ENCODE assay signal across 7 cellular contexts in the genomic region with DNA sequence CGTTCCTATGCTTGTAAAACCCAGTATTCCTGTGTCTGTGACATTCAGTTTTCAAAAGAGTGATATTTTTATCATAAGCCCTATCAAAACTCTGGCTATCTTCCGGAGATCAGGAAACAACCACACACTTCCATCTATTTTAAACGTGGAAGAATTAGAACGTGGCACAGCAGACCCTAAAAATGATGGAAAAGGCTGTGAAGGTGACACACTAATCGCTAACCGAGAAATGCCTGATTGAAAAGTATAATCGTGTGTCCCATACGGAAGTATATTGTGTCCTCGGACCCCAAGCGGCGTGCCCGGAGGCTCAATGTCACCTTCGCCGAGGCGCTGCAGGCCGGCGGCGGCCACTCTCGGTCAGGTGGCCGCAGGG. TPM values are rescaled to one million over a fixed set of nuclear protein-coding genes. Genes with fewer than 3 reads are reported as not detected.
DNase-seq lines count a peak whose midpoint lies in the region; ATAC-seq and TF ChIP-seq lines count a peak whose summit lies in the region.

No MANE protein-coding gene starts in this region.

- H3K4me3 Mint-ChIP-seq in naive thymus-derived CD8-positive, alpha-beta T cell, result peak overlapping the region; percentile 85 to 96 (median 92)

- ATAC-seq in naive thymus-derived CD8-positive, alpha-beta T cell, result no peak
- no peak for ATAC-seq in HG02763 (IDR thresholded peaks at IDR 0.05; ENCODE audit: unreplicated experiment)
- no peak for ATAC-seq in HG03025 (IDR thresholded peaks at IDR 0.05; ENCODE audit: low FRiP score, unreplicated experiment)

- H4K20me1 ChIP-seq in GM23248 (ENCODE audit: insufficient read depth), result no peaks in the 10 kb centered on the region

- H3K9ac ChIP-seq in GM23248, result peak overlapping the region; percentile 92

- H3K9me3 ChIP-seq in GM23248 (ENCODE audit: low read depth), result no peaks in the 10 kb centered on the region

- H3K4me3 ChIP-seq in GM23248 (peak overlapping the region; percentile 85), dorsolateral prefrontal cortex (peak overlapping the region; percentile 59 to 100 (median 96))

- peak overlapping the region; percentile 76 for H3K27ac ChIP-seq in GM23248
- H3K27ac ChIP-seq in dorsolateral prefrontal cortex, result peak overlapping the region in 58 of 59 donors; percentile 68 to 99 (median 96)

- no peaks in the 10 kb centered on the region for H3K36me3 ChIP-seq in GM23248 (ENCODE audit: low read depth)

- peaks cover 0 to 9% (median 0%) of the 10 kb centered on the region in 3 donors for H3K36me3 Mint-ChIP-seq in naive thymus-derived CD8-positive, alpha-beta T cell

- H3K27me3 ChIP-seq in GM23248 (replicated peaks; ENCODE audit: insufficient read depth) (no peaks in the 10 kb centered on the region), dorsolateral prefrontal cortex (no peaks in the 10 kb centered on the region)

- TF ChIP-seq CTCF in dorsolateral prefrontal cortex (IDR thresholded peaks at IDR 0.05 in 54 of 56, conservative IDR thresholded peaks at IDR 0.05 in 2 of 56; ENCODE audit: low read depth in 1 of 56, partially characterized antibody in 56 of 56), result no peak

- intact Hi-C loops in dorsolateral prefrontal cortex (cut with DNase I), result loop anchor here (5.0 to 10.0 kb wide), 4 partner anchors 40 to 155 kb away; a partner anchor contains a TSS

- in situ Hi-C loops in GM23248 (cut with MboI), result no loop called here

- H2AFZ ChIP-seq in GM23248, result peak overlapping the region; percentile 99

- POLR2A ChIA-PET in naive thymus-derived CD8-positive, alpha-beta T cell (lab: Charles Lee), result interaction anchor here (0.7 to 1.9 kb wide), 10 partner anchors 14 to 160 kb away, joined by 3 to 13 read pairs (median 5); a partner anchor contains a TSS

- H3K27ac Mint-ChIP-seq in naive thymus-derived CD8-positive, alpha-beta T cell, result peak overlapping the region; percentile 65 to 93 (median 86)

- H3K4me1 Mint-ChIP-seq in naive thymus-derived CD8-positive, alpha-beta T cell, result peaks cover 12 to 42% (median 29%) of the 10 kb centered on the region in 4 donors

- H3K9me3 Mint-ChIP-seq in naive thymus-derived CD8-positive, alpha-beta T cell, result no peaks in the 10 kb centered on the region

- peaks cover 55% of the 10 kb centered on the region for H3K79me2 ChIP-seq in GM23248 (ENCODE audit: insufficient read depth)

- H3F3A ChIP-seq in GM23248 (ENCODE audit: insufficient read depth), result peaks cover 10% of the 10 kb centered on the region

- no peaks in the 10 kb centered on the region for H3K9me2 ChIP-seq in GM23248 (ENCODE audit: insufficient read depth)

- DNase-seq in GM23248 (no peak), NCI-H69 (lab: John Stamatoyannopoulos, UW) (peak; percentile 61), dorsolateral prefrontal cortex (no peak), DMS79 treated with DMSO at 0.1 percent for 48 hours (lab: John Stamatoyannopoulos, UW) (no peak)
- no peak for DNase-seq in naive thymus-derived CD8-positive, alpha-beta T cell

- peak overlapping the region; percentile 96 for H3K4me2 ChIP-seq in GM23248 (ENCODE audit: unreplicated experiment)

- 0 to 1% methylated on average over 12 to 20 of the region's 20 CpGs for WGBS in GM23248 (ENCODE audit: low coverage in 1 of 2, low lambda C conversion rate in 2 of 2, missing lambda C conversion rate in 2 of 2), 2 experiments

- no peaks in the 10 kb centered on the region for H3K27me3 Mint-ChIP-seq in naive thymus-derived CD8-positive, alpha-beta T cell

- H3K4me1 ChIP-seq in GM23248 (ENCODE audit: insufficient read depth), result peaks cover 7% of the 10 kb centered on the region

RNA-seq across cellular contexts. Expression of a gene that starts 0.7 kb away (rescaled TPM):
- 48.2 and 65.3 TPM in 2 replicates for total RNA-seq in GM23248 (2014; rRNA removed; shearing (Covaris generic))
- polyA plus RNA-seq in GM23248 (2016; fragmentation: Nextera tagmentation; extraction: Ambion mirVana), result 315 and 321 TPM in 2 replicates
- 100 to 1,000 TPM; 113 to 311 (median 236) TPM for total RNA-seq in dorsolateral prefrontal cortex
- 10 to 100 TPM; 60.0 to 66.0 TPM for total RNA-seq in naive thymus-derived CD8-positive, alpha-beta T cell
- polyA plus RNA-seq in naive thymus-derived CD8-positive, alpha-beta T cell, result 100 to 1,000 TPM; 268 to 362 (median 276) TPM

RNA-seq across cellular contexts. Expression of a gene that starts 19.4 kb away (rescaled TPM):
- total RNA-seq in GM23248 (2014; rRNA removed; shearing (Covaris generic)), result 4.0 and 4.5 TPM in 2 replicates
- polyA plus RNA-seq in GM23248 (2016; fragmentation: Nextera tagmentation; extraction: Ambion mirVana), result 3.4 and 3.6 TPM in 2 replicates
- total RNA-seq in dorsolateral prefrontal cortex, result 10 to 100 TPM in 37 of 120 experiments, 1 to 10 TPM in 83; 5.0 to 16.7 (median 8.5) TPM
- 1 to 10 TPM; 3.8 to 4.1 TPM for total RNA-seq in naive thymus-derived CD8-positive, alpha-beta T cell
- polyA plus RNA-seq in naive thymus-derived CD8-positive, alpha-beta T cell, result 1 to 10 TPM; 2.8 to 4.3 (median 4.2) TPM

RNA-seq across cellular contexts. Expression of a gene that starts 30.6 kb away (rescaled TPM):
- total RNA-seq in GM23248 (2014; rRNA removed; shearing (Covaris generic)), result 64.1 and 78.6 TPM in 2 replicates
- 38.1 and 39.6 TPM in 2 replicates for polyA plus RNA-seq in GM23248 (2016; fragmentation: Nextera tagmentation; extraction: Ambion mirVana)
- 100 to 1,000 TPM in 83 of 120 experiments, 10 to 100 TPM in 37; 76.8 to 142 (median 107) TPM for total RNA-seq in dorsolateral prefrontal cortex
- 10 to 100 TPM; 80.2 to 91.5 TPM for total RNA-seq in naive thymus-derived CD8-positive, alpha-beta T cell
- 10 to 100 TPM; 18.8 to 22.3 (median 20.7) TPM for polyA plus RNA-seq in naive thymus-derived CD8-positive, alpha-beta T cell

RNA-seq across cellular contexts. Expression of a gene that starts 47.4 kb away (rescaled TPM):
- 79.0 and 85.2 TPM in 2 replicates for total RNA-seq in GM23248 (2014; rRNA removed; shearing (Covaris generic))
- 34.8 and 41.2 TPM in 2 replicates for polyA plus RNA-seq in GM23248 (2016; fragmentation: Nextera tagmentation; extraction: Ambion mirVana)
- total RNA-seq in dorsolateral prefrontal cortex, result 10 to 100 TPM; 41.5 to 82.0 (median 64.4) TPM
- total RNA-seq in naive thymus-derived CD8-positive, alpha-beta T cell, result 10 to 100 TPM; 74.3 to 77.4 TPM
- 10 to 100 TPM; 80.5 to 85.6 (median 85.3) TPM for polyA plus RNA-seq in naive thymus-derived CD8-positive, alpha-beta T cell

RNA-seq across cellular contexts. Expression of a gene that starts 58.1 kb away (rescaled TPM):
- total RNA-seq in GM23248 (2014; rRNA removed; shearing (Covaris generic)), result 1.0 and 4.0 TPM in 2 replicates
- polyA plus RNA-seq in GM23248 (2016; fragmentation: Nextera tagmentation; extraction: Ambion mirVana), result 0.23 TPM in 1 of 2 replicates, not detected in the other
- 100 to 1,000 TPM; 158 to 432 (median 337) TPM for total RNA-seq in dorsolateral prefrontal cortex
- under 1 TPM; 0.23 to 0.36 TPM for total RNA-seq in naive thymus-derived CD8-positive, alpha-beta T cell
- polyA plus RNA-seq in naive thymus-derived CD8-positive, alpha-beta T cell, result under 1 TPM in 2 of 3 donors, not detected in 1; 0.09 to 0.19 TPM
